2 cellular contexts compared by ENCODE assay signal in the genomic region with DNA sequence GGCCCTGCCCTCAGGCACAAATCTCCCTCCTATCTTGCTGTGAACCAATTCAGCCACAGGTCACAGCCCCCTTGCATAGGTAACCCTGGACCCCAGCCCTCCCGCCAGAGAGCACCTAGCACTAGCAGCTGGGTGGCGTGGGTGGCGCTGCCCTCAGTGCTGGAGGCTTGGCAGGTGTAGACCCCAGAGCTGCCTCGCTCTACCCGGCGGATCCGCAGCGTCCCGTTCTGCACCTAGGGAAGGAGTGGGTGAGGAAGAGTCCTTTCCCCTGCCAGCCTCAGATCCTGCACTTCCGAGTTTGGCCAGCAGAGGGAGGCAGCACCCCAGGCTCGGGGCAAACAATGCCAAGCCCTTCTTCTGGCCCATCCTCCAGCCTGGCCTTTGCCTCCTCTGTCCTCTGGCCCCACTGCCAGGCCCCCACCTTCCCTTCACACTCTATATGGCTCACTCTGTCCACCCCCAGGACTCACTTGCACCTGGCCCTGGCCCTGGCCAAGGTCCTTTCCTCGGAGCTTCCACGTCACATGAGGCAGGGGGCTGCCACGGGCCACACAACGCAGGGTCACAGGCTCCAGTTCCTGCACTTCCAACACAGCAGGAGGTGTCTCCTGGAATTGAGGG.
TF ChIP-seq lines count a peak whose summit lies in the region.

No MANE protein-coding gene starts in this region.

TF ChIP-seq in HEK293T, 16 proteins besides CTCF, POLR2A, EP300 and RAD21:
- no peak for TF ChIP-seq TARDBP (IDR thresholded peaks at IDR 0.05)
- no peak for TF ChIP-seq HDGF (IDR thresholded peaks at IDR 0.05; ENCODE audit: borderline replicate concordance)
- TF ChIP-seq ELF4 (IDR thresholded peaks at IDR 0.05) = no peak
- TF ChIP-seq ZNF384 (IDR thresholded peaks at IDR 0.05) = no peak
- TF ChIP-seq FOXM1 (IDR thresholded peaks at IDR 0.05; ENCODE audit: borderline replicate concordance) = no peak
- TF ChIP-seq FOXA1 (IDR thresholded peaks at IDR 0.05) = no peak
- TF ChIP-seq, protein P1, sequence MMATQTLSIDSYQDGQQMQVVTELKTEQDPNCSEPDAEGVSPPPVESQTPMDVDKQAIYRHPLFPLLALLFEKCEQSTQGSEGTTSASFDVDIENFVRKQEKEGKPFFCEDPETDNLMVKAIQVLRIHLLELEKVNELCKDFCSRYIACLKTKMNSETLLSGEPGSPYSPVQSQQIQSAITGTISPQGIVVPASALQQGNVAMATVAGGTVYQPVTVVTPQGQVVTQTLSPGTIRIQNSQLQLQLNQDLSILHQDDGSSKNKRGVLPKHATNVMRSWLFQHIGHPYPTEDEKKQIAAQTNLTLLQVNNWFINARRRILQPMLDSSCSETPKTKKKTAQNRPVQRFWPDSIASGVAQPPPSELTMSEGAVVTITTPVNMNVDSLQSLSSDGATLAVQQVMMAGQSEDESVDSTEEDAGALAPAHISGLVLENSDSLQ (IDR thresholded peaks at IDR 0.05) = no peak
- TF ChIP-seq SP1 (IDR thresholded peaks at IDR 0.05) = no peak
- TF ChIP-seq LEF1 (IDR thresholded peaks at IDR 0.05; ENCODE audit: borderline replicate concordance) = no peak
- TF ChIP-seq SUZ12 (IDR thresholded peaks at IDR 0.05) = no peak
- no peak for TF ChIP-seq BHLHE40 (IDR thresholded peaks at IDR 0.05; ENCODE audit: borderline replicate concordance)
- no peak for TF ChIP-seq FOXK2 (IDR thresholded peaks at IDR 0.05)
- TF ChIP-seq ARNT (IDR thresholded peaks at IDR 0.05) = no peak
- no peak for TF ChIP-seq CTBP1 (IDR thresholded peaks at IDR 0.05; ENCODE audit: borderline replicate concordance)
- TF ChIP-seq L3MBTL2 (conservative IDR thresholded peaks at IDR 0.05) = no peak
- no peak for TF ChIP-seq NFRKB (IDR thresholded peaks at IDR 0.05)
TF ChIP-seq in HEK293T: peak in this region for 0.

TF ChIP-seq in endothelial cell of umbilical vein, 7 proteins besides CTCF, POLR2A, EP300 and RAD21:
- no peak for TF ChIP-seq POLR2AphosphoS5 (IDR thresholded peaks at IDR 0.05; ENCODE audit: insufficient read depth, low read depth, low read length)
- no peak for TF ChIP-seq FOS (IDR thresholded peaks at IDR 0.05; ENCODE audit: borderline replicate concordance, insufficient read depth, low read length)
- no peak for TF ChIP-seq GATA2 (IDR thresholded peaks at IDR 0.05; ENCODE audit: insufficient read depth, insufficient read length, low read depth, low read length)
- TF ChIP-seq, protein P2, sequence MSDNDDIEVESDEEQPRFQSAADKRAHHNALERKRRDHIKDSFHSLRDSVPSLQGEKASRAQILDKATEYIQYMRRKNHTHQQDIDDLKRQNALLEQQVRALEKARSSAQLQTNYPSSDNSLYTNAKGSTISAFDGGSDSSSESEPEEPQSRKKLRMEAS (IDR thresholded peaks at IDR 0.05; ENCODE audit: insufficient read depth, insufficient read length) = no peak
- TF ChIP-seq EZH2 (IDR thresholded peaks at IDR 0.05; ENCODE audit: borderline replicate concordance, low read depth, low read length, severe bottlenecking) = no peak
- TF ChIP-seq JUN (IDR thresholded peaks at IDR 0.05; ENCODE audit: borderline replicate concordance, insufficient read depth, insufficient read length, low read depth) = no peak
